Comparison of ENCODE assay signal across 27 cellular contexts in the genomic region with DNA sequence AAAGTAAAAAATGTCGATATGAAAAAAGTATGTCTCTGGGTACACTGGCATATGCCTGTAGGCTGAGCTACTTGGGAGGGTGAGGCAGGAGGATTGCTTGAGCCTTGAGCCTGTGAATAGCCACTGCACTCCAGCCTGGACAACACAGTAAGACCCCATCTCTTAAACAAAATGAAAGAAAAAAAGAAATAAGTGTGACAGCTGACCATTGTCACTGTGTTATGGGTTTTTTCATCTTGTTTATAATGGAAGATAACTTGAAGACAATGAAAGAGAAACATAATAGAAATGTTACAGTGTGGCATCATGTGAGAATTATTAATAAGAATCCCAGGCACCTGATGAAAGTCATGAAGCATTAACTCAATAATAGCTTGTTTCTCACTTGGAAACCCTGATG.
"Had no signal": no experiment of that assay in that cellular context is flagged by ENCODE, and none has a peak within 500 bp of the region (broad histone marks: within the 10 kb centered on the region; RNA-seq: fewer than 3 reads in every experiment).

No MANE protein-coding gene starts in this region.

- FAIRE-seq: pancreas, small intestine had no signal

- DNase-seq: islet precursor cell; left ventricle myocardium inferior; midbrain; mucosa of descending colon; naive thymus-derived CD4-positive, alpha-beta T cell; nucleus accumbens; pancreas; posterior cingulate gyrus; retina; right cardiac atrium; sigmoid colon; small intestine; spleen; stimulated activated CD4-positive, alpha-beta T cell treated with anti-CD3 and anti-CD28 coated beads, Interleukin-4, amount 100 ng/mL, for 24 hours; stimulated activated naive CD8-positive, alpha-beta T cell treated with anti-CD3 and anti-CD28 coated beads, Interleukin-15, Interleukin-2, amounts not matched to agents 100 U/mL and 50 U/mL, for 24 hours; stomach; testis; thyroid gland; transverse colon; upper lobe of left lung had no signal

- H3K4me3 Mint-ChIP-seq: memory B cell; naive thymus-derived CD4-positive, alpha-beta T cell; natural killer cell treated with Interleukin-12 subunit alpha and Interleukin-12 subunit beta and Interleukin-15 and Interleukin-18, amount 100 ng/mL, for 72 hours; stimulated activated effector memory CD8-positive, alpha-beta T cell treated with anti-CD3 and anti-CD28 coated beads, Interleukin-12 subunit alpha, Interleukin-12 subunit beta, amount 100 ng/mL, for 72 hours had no signal

- H3K4me3 ChIP-seq: hepatocyte, left ventricle myocardium inferior, lung, mucosa of descending colon, pancreas, prostate gland, sigmoid colon, spleen, stomach, testis, thyroid gland, transverse colon, upper lobe of left lung, vagina had no signal

- H3K27me3 ChIP-seq: hepatocyte, pancreas, sigmoid colon, spleen, stomach, testis, thyroid gland, transverse colon, upper lobe of left lung, vagina had no signal

- H3K27me3 Mint-ChIP-seq: memory B cell; naive thymus-derived CD4-positive, alpha-beta T cell; natural killer cell treated with Interleukin-12 subunit alpha and Interleukin-12 subunit beta and Interleukin-15 and Interleukin-18, amount 100 ng/mL, for 72 hours had no signal

- H3K36me3 ChIP-seq: pancreas, prostate gland, sigmoid colon, thyroid gland, vagina had no signal

- H3K9me3 ChIP-seq: mucosa of descending colon, pancreas, prostate gland, testis, thyroid gland, transverse colon, upper lobe of left lung, vagina had no signal

- H3K79me2 ChIP-seq: hepatocyte had no signal

- H3K27ac ChIP-seq: hepatocyte, left ventricle myocardium inferior, pancreas, prostate gland, sigmoid colon, stomach, testis, thyroid gland, transverse colon, upper lobe of left lung, vagina had no signal

- H2AFZ ChIP-seq: hepatocyte had no signal

- H3K9me3 Mint-ChIP-seq: memory B cell; natural killer cell treated with Interleukin-12 subunit alpha and Interleukin-12 subunit beta and Interleukin-15 and Interleukin-18, amount 100 ng/mL, for 72 hours; stimulated activated effector memory CD8-positive, alpha-beta T cell treated with anti-CD3 and anti-CD28 coated beads, Interleukin-12 subunit alpha, Interleukin-12 subunit beta, amount 100 ng/mL, for 72 hours had no signal

- H3K4me1 ChIP-seq: left ventricle myocardium inferior, pancreas, prostate gland, sigmoid colon, testis, thyroid gland, transverse colon, upper lobe of left lung, vagina had no signal

- H3K4me2 ChIP-seq: hepatocyte had no signal

- H3K27ac Mint-ChIP-seq: memory B cell; natural killer cell treated with Interleukin-12 subunit alpha and Interleukin-12 subunit beta and Interleukin-15 and Interleukin-18, amount 100 ng/mL, for 72 hours had no signal

- ATAC-seq: mucosa of descending colon; naive thymus-derived CD4-positive, alpha-beta T cell; natural killer cell treated with Interleukin-12 subunit alpha and Interleukin-12 subunit beta and Interleukin-15 and Interleukin-18, amount 100 ng/mL, for 72 hours; pancreas; right cardiac atrium; stimulated activated effector memory CD8-positive, alpha-beta T cell treated with anti-CD3 and anti-CD28 coated beads, Interleukin-12 subunit alpha, Interleukin-12 subunit beta, amount 100 ng/mL, for 72 hours; stimulated activated naive CD8-positive, alpha-beta T cell treated with anti-CD3 and anti-CD28 coated beads, Interleukin-15, Interleukin-2, amounts not matched to agents 100 U/mL and 50 U/mL, for 24 hours had no signal
